13 cellular contexts compared by ENCODE assay signal in genomic region chrX:153688071-153688470, GRCh38. TPM values are rescaled to one million over a fixed set of nuclear protein-coding genes. Genes with fewer than 3 reads are reported as not detected.
DNase-seq lines count a peak whose midpoint lies in the region; ATAC-seq and TF ChIP-seq lines count a peak whose summit lies in the region.
"Had no signal": no experiment of that assay in that cellular context is flagged by ENCODE, and none has a peak within 500 bp of the region (broad histone marks: within the 10 kb centered on the region; RNA-seq: fewer than 3 reads in every experiment).

No MANE protein-coding gene starts in this region.

- RAD21 ChIA-PET in HCT116 (lab: Charles Lee; ENCODE audit: low non-redundant PET in 1 of 2, low total read pairs in 2 of 2, uncharacterized antibody in 2 of 2, unreplicated experiment in 2 of 2): no interaction called here

- H2AK5ac ChIP-seq in trophoblast cell (ENCODE audit: low read length): no peak overlapping the region

- POLR2A ChIA-PET in HCT116 (lab: Charles Lee): no interaction called here

- peak overlapping the region; percentile 38; the same call in 1 of the 2 replicates for H3K27ac ChIP-seq in HCT116 (ENCODE audit: low read depth, low read length)
- H3K27ac ChIP-seq in trophoblast cell (ENCODE audit: low read depth, low read length): no peak overlapping the region

- WGBS in trophoblast cell (ENCODE audit: extremely low coverage, insufficient coverage, insufficient read length): no CpG with 5 or more reads among the region's 69 CpGs

- H3K14ac ChIP-seq in trophoblast cell (ENCODE audit: low read length): no peak overlapping the region

- BruUV-seq in HCT116 (replicated peaks; lab: Mats Ljungman, UMichigan): no TSS peak

- no peaks in the 10 kb centered on the region for H3K9me2 ChIP-seq in HCT116 (ENCODE audit: insufficient read depth)

- H3K79me1 ChIP-seq in trophoblast cell (ENCODE audit: low read length): peaks cover 3% of the 10 kb centered on the region

- no peak for TF ChIP-seq RAD21 in HCT116 (IDR thresholded peaks at IDR 0.05; ENCODE audit: low read depth)

- H3K4ac ChIP-seq in trophoblast cell (ENCODE audit: low read depth, low read length): no peak overlapping the region

- CTCF ChIA-PET in HCT116 (lab: Charles Lee): interaction anchor here (1.2 kb wide), 1 partner anchor 19 kb away, joined by 7 read pairs; no protein-coding TSS in a partner anchor

- no peak overlapping the region for H3K18ac ChIP-seq in trophoblast cell (ENCODE audit: low read length)

- no peak overlapping the region for H2BK120ac ChIP-seq in trophoblast cell (ENCODE audit: insufficient read depth, low read length, poor library complexity)

- H3K4me2 ChIP-seq in HCT116 (ENCODE audit: low read length) (no peak overlapping the region), trophoblast cell (ENCODE audit: low read length) (peak overlapping the region; percentile 39)

- no peak overlapping the region for H3K9ac ChIP-seq in HCT116 (ENCODE audit: low read length)
- no peak overlapping the region for H3K9ac ChIP-seq in trophoblast cell (ENCODE audit: low read length)

- ATAC-seq in activated CD4-positive, CD25-positive, alpha-beta regulatory T cell treated with anti-CD3 and anti-CD28 coated beads, Interleukin-2, amount 50 U/mL, for 24 hours: peak; percentile 18 to 29
- ATAC-seq in HCT116 (peak; percentile 7), HG02938 (IDR thresholded peaks at IDR 0.05; ENCODE audit: unreplicated experiment) (no peak), HG02885 (IDR thresholded peaks at IDR 0.05; ENCODE audit: poor library complexity, unreplicated experiment) (no peak)

- H2AFZ ChIP-seq in HCT116 (ENCODE audit: low read depth, low read length, poor library complexity, severe bottlenecking) (no peak overlapping the region), trophoblast cell (ENCODE audit: insufficient read depth, low read length, poor library complexity) (no peak overlapping the region)

- no peaks in the 10 kb centered on the region for H3K27me3 ChIP-seq in HCT116 (ENCODE audit: insufficient read depth, low read length)
- no peaks in the 10 kb centered on the region for H3K27me3 ChIP-seq in trophoblast cell (ENCODE audit: insufficient read depth, low read length)

- H3K4me1 ChIP-seq in HCT116 (ENCODE audit: control insufficient read depth in 1 of 2, insufficient read depth in 2 of 2, low read length in 2 of 2) (peaks cover 4 to 24% of the 10 kb centered on the region in 2 experiments; a peak in 3 of 4 replicates), trophoblast cell (ENCODE audit: control insufficient read depth in 1 of 2, insufficient read depth in 2 of 2, low read length in 2 of 2) (peaks cover 12 to 17% of the 10 kb centered on the region in 2 experiments)
- H3K4me1 ChIP-seq: psoas muscle had no signal

- H3K36me3 ChIP-seq in HCT116 (ENCODE audit: control insufficient read depth in 1 of 2, insufficient read depth in 2 of 2, low read length in 2 of 2) (no peaks in the 10 kb centered on the region), trophoblast cell (ENCODE audit: control insufficient read depth in 1 of 2, insufficient read depth in 2 of 2, low read length in 2 of 2) (peaks cover 0 to 5% of the 10 kb centered on the region in 2 experiments)

- H2BK5ac ChIP-seq in trophoblast cell (ENCODE audit: low read depth, low read length, poor library complexity): no peak overlapping the region

- H2BK12ac ChIP-seq in trophoblast cell (ENCODE audit: low read length): no peak overlapping the region

- TF ChIP-seq POLR2A in HCT116 (IDR thresholded peaks at IDR 0.05; ENCODE audit: borderline replicate concordance, extremely low read depth, insufficient read depth, insufficient read length): no peak

- TF ChIP-seq CTCF in HCT116 (IDR thresholded peaks at IDR 0.05 in 2 of 3, conservative IDR thresholded peaks at IDR 0.05 in 1 of 3; ENCODE audit: borderline replicate concordance in 1 of 3, insufficient read depth in 1 of 3, low read depth in 2 of 3, low read length in 2 of 3) (no peak), choroid plexus epithelial cell (conservative IDR thresholded peaks at IDR 0.05; ENCODE audit: low read depth, low read length) (no peak)

- H3K23ac ChIP-seq in trophoblast cell (ENCODE audit: low read length): no peak overlapping the region

- intact Hi-C loops in HCT116 (cut with micrococcal nuclease): no loop called here

- H3K4me3 ChIP-seq in HCT116 (replicated peaks in 1 of 2; ENCODE audit: low read depth in 1 of 2, low read length in 2 of 2): no peak overlapping the region
- H3K4me3 ChIP-seq in choroid plexus epithelial cell (ENCODE audit: low read depth, low read length): peak overlapping the region; percentile 39
- H3K4me3 ChIP-seq in trophoblast cell (ENCODE audit: low read depth, low read length): no peak overlapping the region

- H4K91ac ChIP-seq in trophoblast cell (ENCODE audit: low read depth, low read length): no peak overlapping the region

- H4K20me1 ChIP-seq in HCT116 (ENCODE audit: insufficient read depth): no peaks in the 10 kb centered on the region

- H3K79me2 ChIP-seq in HCT116 (ENCODE audit: insufficient read depth, low read length) (peaks cover 22% of the 10 kb centered on the region), trophoblast cell (ENCODE audit: control insufficient read depth, insufficient read depth, low read length, poor library complexity) (no peaks in the 10 kb centered on the region)

- no peak overlapping the region for H4K8ac ChIP-seq in trophoblast cell (ENCODE audit: low read depth, low read length)

- H4K12ac ChIP-seq in trophoblast cell (ENCODE audit: low read depth, low read length): no peak overlapping the region

- H3K9me3 ChIP-seq in HCT116 (ENCODE audit: control insufficient read depth in 1 of 2, insufficient read depth in 1 of 2, low read depth in 1 of 2, low read length in 2 of 2): no peaks in the 10 kb centered on the region
- peaks cover 2% of the 10 kb centered on the region for H3K9me3 ChIP-seq in trophoblast cell (ENCODE audit: insufficient read depth, low read depth, low read length)
- H3K9me3 ChIP-seq: psoas muscle had no signal

- no peak for DNase-seq in activated CD4-positive, CD25-positive, alpha-beta regulatory T cell treated with anti-CD3 and anti-CD28 coated beads, Interleukin-2, amount 50 U/mL, for 72 hours
- no peak for DNase-seq in HCT116 (ENCODE audit: low read depth, low spot score)
- no peak for DNase-seq in choroid plexus epithelial cell (ENCODE audit: low read depth)
- no peak for DNase-seq in trophoblast cell
- DNase-seq in DMS153 (lab: John Stamatoyannopoulos, UW): no peak
- DNase-seq: central memory CD4-positive, alpha-beta T cell; DMS 273 treated with DMSO at 0.1 percent for 48 hours; NCI-H1417 treated with DMSO at 0.1 percent for 48 hours had no signal

TF ChIP-seq in HCT116, 20 proteins besides CTCF, POLR2A, EP300 and RAD21:
- no peak for TF ChIP-seq TCF7L2 (IDR thresholded peaks at IDR 0.05; ENCODE audit: borderline replicate concordance, extremely low read depth, insufficient read depth, insufficient read length)
- TF ChIP-seq SP1 (IDR thresholded peaks at IDR 0.05; ENCODE audit: low read depth): no peak

RNA-seq across cellular contexts. Expression of gene SLC6A8, which starts 0.3 kb away (rescaled TPM):
- total RNA-seq in HCT116 (2021; ENCODE audit: unreplicated experiment): 101 TPM
- 73.3 and 82.9 TPM in 2 replicates for polyA plus RNA-seq in HCT116 (2012)
- 39.7 and 43.0 TPM in 2 replicates for polyA plus RNA-seq in trophoblast cell (2013)
- total RNA-seq: OCI-LY7 had no signal

RNA-seq across cellular contexts. Expression of gene PNCK, which starts 14.5 kb away (rescaled TPM):
- 0.84 TPM for total RNA-seq in HCT116 (2021; ENCODE audit: unreplicated experiment)
- polyA plus RNA-seq in HCT116 (2012): 0.26 and 0.64 TPM in 2 replicates
- 1.7 and 1.9 TPM in 2 replicates for polyA plus RNA-seq in trophoblast cell (2013)

RNA-seq across cellular contexts. Expression of gene BCAP31, which starts 36.1 kb away (rescaled TPM):
- 185 TPM for total RNA-seq in HCT116 (2021; ENCODE audit: unreplicated experiment)
- 212 and 229 TPM in 2 replicates for polyA plus RNA-seq in HCT116 (2012)
- polyA plus RNA-seq in trophoblast cell (2013): 133 and 142 TPM in 2 replicates

RNA-seq across cellular contexts. Expression of gene ABCD1, which starts 36.6 kb away (rescaled TPM):
- total RNA-seq in HCT116 (2021; ENCODE audit: unreplicated experiment): 7.1 TPM
- 7.8 and 9.9 TPM in 2 replicates for polyA plus RNA-seq in HCT116 (2012)
- polyA plus RNA-seq in trophoblast cell (2013): 21.5 and 22.9 TPM in 2 replicates

RNA-seq across cellular contexts. Expression of gene DUSP9, which starts 41.1 kb away (rescaled TPM):
- 14.2 TPM for total RNA-seq in HCT116 (2021; ENCODE audit: unreplicated experiment)
- 10.5 and 10.6 TPM in 2 replicates for polyA plus RNA-seq in HCT116 (2012)
- 11.0 and 12.9 TPM in 2 replicates for polyA plus RNA-seq in trophoblast cell (2013)
- total RNA-seq: OCI-LY7, psoas muscle had no signal
- polyA plus RNA-seq: psoas muscle had no signal

Comparison
In these comparisons a context has a peak if more than half of its experiments do, and no peak if none do; other contexts are left out.
1. ATAC-seq: peak in activated CD4-positive, CD25-positive, alpha-beta regulatory T cell treated with anti-CD3 and anti-CD28 coated beads, Interleukin-2, amount 50 U/mL, for 24 hours (2 of 2) and HCT116 (single experiment); none in HG02938 (single experiment) and HG02885 (single experiment).